ENCODE assay signal across 35 cellular contexts in genomic region chr3:154540950-154541604, GRCh38.
DNase-seq lines count a peak whose midpoint lies in the region; FAIRE-seq and TF ChIP-seq lines count a peak whose summit lies in the region.
"Had no signal": no experiment of that assay in that cellular context is flagged by ENCODE, and none has a peak within 500 bp of the region (broad histone marks: within the 10 kb centered on the region; RNA-seq: fewer than 3 reads in every experiment).

No MANE protein-coding gene starts in this region.

- H3K4me2 ChIP-seq in astrocyte (ENCODE audit: low read length) (no peak overlapping the region), SK-N-SH (no peak overlapping the region)
- H3K4me2 ChIP-seq: GM23338 had no signal

- no peak for TF ChIP-seq EP300 in SK-N-SH (IDR thresholded peaks at IDR 0.05; ENCODE audit: borderline replicate concordance in 1 of 2, low read depth in 1 of 2, low read length in 1 of 2)

- no peak overlapping the region for H3K4me3 Mint-ChIP-seq in astrocyte (ENCODE audit: unreplicated experiment)
- H3K4me3 Mint-ChIP-seq: activated CD4-positive, alpha-beta T cell treated with anti-CD3 and anti-CD28 coated beads, Interleukin-2, amount 10 ng/mL, durations not matched to agents 7 days and 5 days; activated naive CD8-positive, alpha-beta T cell treated with anti-CD3 and anti-CD28 coated beads, Interleukin-2, amount 10 ng/mL, durations not matched to agents 7 days and 5 days; GM23338; natural killer cell; T-cell; WTC11 had no signal

- H4K20me1 ChIP-seq in astrocyte (ENCODE audit: insufficient read depth, low read length) (no peaks in the 10 kb centered on the region), SK-N-SH (ENCODE audit: insufficient read depth) (no peaks in the 10 kb centered on the region)

- H3K9me3 ChIP-seq in astrocyte (ENCODE audit: insufficient read depth, low read depth, low read length) (no peaks in the 10 kb centered on the region), SK-N-SH (no peaks in the 10 kb centered on the region)
- H3K9me3 ChIP-seq: ascending aorta, mucosa of descending colon, SJSA1, testis had no signal

- no peaks in the 10 kb centered on the region for H3K9me2 ChIP-seq in SK-N-SH

- H3K79me2 ChIP-seq in astrocyte (ENCODE audit: insufficient read depth, low read length) (no peaks in the 10 kb centered on the region), SK-N-SH (ENCODE audit: insufficient read depth) (no peaks in the 10 kb centered on the region)

- no peaks in the 10 kb centered on the region for H3K36me3 ChIP-seq in astrocyte (ENCODE audit: insufficient read depth, low read length)
- H3K36me3 ChIP-seq in SK-N-SH (replicated peaks in 1 of 2; ENCODE audit: control insufficient read depth in 1 of 2, insufficient read depth in 2 of 2, low read length in 1 of 2) = no peaks in the 10 kb centered on the region
- H3K36me3 ChIP-seq: ascending aorta, SJSA1 had no signal

- no peaks in the 10 kb centered on the region for H3F3A ChIP-seq in SK-N-SH (replicated peaks; ENCODE audit: insufficient read depth)

- POLR2A ChIA-PET in SK-N-SH (lab: Yijun Ruan, JAX) = no interaction called here

- TF ChIP-seq RAD21 in SK-N-SH (IDR thresholded peaks at IDR 0.05; ENCODE audit: low read length) = no peak

- peaks cover 4% of the 10 kb centered on the region for H3K4me1 Mint-ChIP-seq in astrocyte (ENCODE audit: low read depth, unreplicated experiment)
- H3K4me1 Mint-ChIP-seq: activated CD4-positive, alpha-beta T cell treated with anti-CD3 and anti-CD28 coated beads, Interleukin-2, amount 10 ng/mL, durations not matched to agents 7 days and 5 days; activated naive CD8-positive, alpha-beta T cell treated with anti-CD3 and anti-CD28 coated beads, Interleukin-2, amount 10 ng/mL, durations not matched to agents 7 days and 5 days; natural killer cell; T-cell had no signal

- no peak overlapping the region for H3K27ac Mint-ChIP-seq in astrocyte (ENCODE audit: unreplicated experiment)
- H3K27ac Mint-ChIP-seq: activated CD4-positive, alpha-beta T cell treated with anti-CD3 and anti-CD28 coated beads, Interleukin-2, amount 10 ng/mL, durations not matched to agents 7 days and 5 days; activated naive CD8-positive, alpha-beta T cell treated with anti-CD3 and anti-CD28 coated beads, Interleukin-2, amount 10 ng/mL, durations not matched to agents 7 days and 5 days; GM23338; natural killer cell; T-cell; WTC11 had no signal

- H3K9me3 Mint-ChIP-seq in astrocyte (ENCODE audit: unreplicated experiment) = no peaks in the 10 kb centered on the region
- H3K9me3 Mint-ChIP-seq: activated CD4-positive, alpha-beta T cell treated with anti-CD3 and anti-CD28 coated beads, Interleukin-2, amount 10 ng/mL, durations not matched to agents 7 days and 5 days; GM23338; WTC11 had no signal

- DNase-seq in ELR (ENCODE audit: low read depth) (peak; percentile 55), HS-5 (ENCODE audit: low read depth) (peak; percentile 31), astrocyte (ENCODE audit: low read depth) (peak; percentile 3), foreskin fibroblast (peak; percentile 42 to 65), NOMO-1 treated with DMSO at 0.1 percent for 48 hours (lab: John Stamatoyannopoulos, UW; ENCODE audit: unreplicated experiment) (no peak), COLO829 (ENCODE audit: low spot score) (no peak), posterior vena cava (ENCODE audit: low spot score) (no peak), SK-N-SH (no peak)
- DNase-seq: activated CD4-positive, alpha-beta T cell treated with anti-CD3 and anti-CD28 coated beads, Interleukin-2, amount 10 ng/mL, durations not matched to agents 7 days and 5 days; activated gamma-delta T cell; activated naive CD8-positive, alpha-beta T cell treated with anti-CD3 and anti-CD28 coated beads, Interleukin-2, amount 10 ng/mL, durations not matched to agents 7 days and 5 days; Calu3; caudate nucleus; cortex of kidney; DMS79; effector memory CD4-positive, alpha-beta T cell; hypothalamus; left colon; mucosa of descending colon; natural killer cell; NCI-H1436; NCI-H2081; NCI-H345; nucleus accumbens; stimulated activated naive CD8-positive, alpha-beta T cell treated with anti-CD3 and anti-CD28 coated beads, Interleukin-15, Interleukin-2, amounts not matched to agents 100 U/mL and 50 U/mL, for 24 hours; T-cell; testis had no signal

- H3K36me3 Mint-ChIP-seq in astrocyte (ENCODE audit: low read depth, unreplicated experiment) = no peaks in the 10 kb centered on the region
- H3K36me3 Mint-ChIP-seq: activated naive CD8-positive, alpha-beta T cell treated with anti-CD3 and anti-CD28 coated beads, Interleukin-2, amount 10 ng/mL, durations not matched to agents 7 days and 5 days; natural killer cell; T-cell; WTC11 had no signal

- H3K4me1 ChIP-seq in astrocyte (ENCODE audit: insufficient read depth, low read length) (no peaks in the 10 kb centered on the region), SK-N-SH (ENCODE audit: control insufficient read depth in 1 of 2, insufficient read depth in 2 of 2, low read depth in 1 of 2, low read length in 1 of 2) (no peaks in the 10 kb centered on the region)
- H3K4me1 ChIP-seq: ascending aorta, SJSA1, testis had no signal

- no peak for FAIRE-seq in astrocyte (lab: Jason Lieb, UNC)
- FAIRE-seq: GM19239, HepG2 had no signal

- H3K27me3 Mint-ChIP-seq in astrocyte (ENCODE audit: low read depth, unreplicated experiment) = no peaks in the 10 kb centered on the region
- H3K27me3 Mint-ChIP-seq: activated CD4-positive, alpha-beta T cell treated with anti-CD3 and anti-CD28 coated beads, Interleukin-2, amount 10 ng/mL, durations not matched to agents 7 days and 5 days; activated naive CD8-positive, alpha-beta T cell treated with anti-CD3 and anti-CD28 coated beads, Interleukin-2, amount 10 ng/mL, durations not matched to agents 7 days and 5 days; T-cell had no signal

- intact Hi-C loops in posterior vena cava (cut with DNase I) = no loop called here

- H3K27ac ChIP-seq in astrocyte (ENCODE audit: low read depth, low read length) = no peak overlapping the region
- no peak overlapping the region for H3K27ac ChIP-seq in SK-N-SH (ENCODE audit: low read depth in 2 of 2, low read length in 1 of 2)
- H3K27ac ChIP-seq: ascending aorta, C4-2B, HL-60, SJSA1, testis had no signal

- H3K27me3 ChIP-seq in astrocyte (ENCODE audit: insufficient read depth, low read length) (no peaks in the 10 kb centered on the region), SK-N-SH (ENCODE audit: insufficient read depth) (no peaks in the 10 kb centered on the region)
- H3K27me3 ChIP-seq: ascending aorta, SJSA1, testis had no signal

- no peak overlapping the region for H3K4me3 ChIP-seq in astrocyte (ENCODE audit: insufficient read depth, low read depth, low read length)
- H3K4me3 ChIP-seq in foreskin fibroblast (ENCODE audit: low read depth in 1 of 2, low read length in 2 of 2) = no peak overlapping the region
- H3K4me3 ChIP-seq in SK-N-SH (ENCODE audit: low read depth in 2 of 2, low read length in 1 of 2) = no peak overlapping the region
- H3K4me3 ChIP-seq: ascending aorta, GM23338, mucosa of descending colon, SJSA1, testis had no signal

- WGBS in SK-N-SH (ENCODE audit: low lambda C conversion rate) = 2% methylated on average over 2 of the region's 2 CpGs

- TF ChIP-seq CTCF in astrocyte (IDR thresholded peaks at IDR 0.05; ENCODE audit: insufficient read depth, low read depth, low read length) (no peak), foreskin fibroblast (IDR thresholded peaks at IDR 0.05; ENCODE audit: low read depth, low read length) (no peak), SK-N-SH (IDR thresholded peaks at IDR 0.05) (no peak)

- CTCF ChIA-PET in SK-N-SH (lab: Yijun Ruan, JAX) = no interaction called here

- H2AFZ ChIP-seq in astrocyte (ENCODE audit: low read depth, low read length) (no peak overlapping the region), SK-N-SH (ENCODE audit: low read depth) (no peak overlapping the region)
- H2AFZ ChIP-seq: GM23338 had no signal

- H3K9ac ChIP-seq in astrocyte (ENCODE audit: low read length) (no peak overlapping the region), SK-N-SH (no peak overlapping the region)

TF ChIP-seq in SK-N-SH, 30 proteins besides CTCF, POLR2A, EP300 and RAD21:
- no peak for TF ChIP-seq MAX (IDR thresholded peaks at IDR 0.05; ENCODE audit: low read depth)
- TF ChIP-seq, protein P1, sequence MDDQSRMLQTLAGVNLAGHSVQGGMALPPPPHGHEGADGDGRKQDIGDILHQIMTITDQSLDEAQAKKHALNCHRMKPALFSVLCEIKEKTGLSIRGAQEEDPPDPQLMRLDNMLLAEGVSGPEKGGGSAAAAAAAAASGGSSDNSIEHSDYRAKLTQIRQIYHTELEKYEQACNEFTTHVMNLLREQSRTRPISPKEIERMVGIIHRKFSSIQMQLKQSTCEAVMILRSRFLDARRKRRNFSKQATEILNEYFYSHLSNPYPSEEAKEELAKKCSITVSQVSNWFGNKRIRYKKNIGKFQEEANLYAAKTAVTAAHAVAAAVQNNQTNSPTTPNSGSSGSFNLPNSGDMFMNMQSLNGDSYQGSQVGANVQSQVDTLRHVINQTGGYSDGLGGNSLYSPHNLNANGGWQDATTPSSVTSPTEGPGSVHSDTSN (IDR thresholded peaks at IDR 0.05) = no peak
- no peak for TF ChIP-seq EZH2phosphoT487 (IDR thresholded peaks at IDR 0.05; ENCODE audit: borderline replicate concordance, low read depth)
TF ChIP-seq in SK-N-SH: peak in this region for 0.

Comparison
In these comparisons a context has a peak if more than half of its experiments do, and no peak if none do; other contexts are left out.
1. DNase-seq: peak in ELR (single experiment), HS-5 (single experiment), astrocyte (single experiment) and foreskin fibroblast (2 of 2); none in NOMO-1 treated with DMSO at 0.1 percent for 48 hours (single experiment), COLO829 (single experiment), posterior vena cava (single experiment) and SK-N-SH (single experiment).